ENCODE assay signal across 8 cellular contexts in the genomic region with DNA sequence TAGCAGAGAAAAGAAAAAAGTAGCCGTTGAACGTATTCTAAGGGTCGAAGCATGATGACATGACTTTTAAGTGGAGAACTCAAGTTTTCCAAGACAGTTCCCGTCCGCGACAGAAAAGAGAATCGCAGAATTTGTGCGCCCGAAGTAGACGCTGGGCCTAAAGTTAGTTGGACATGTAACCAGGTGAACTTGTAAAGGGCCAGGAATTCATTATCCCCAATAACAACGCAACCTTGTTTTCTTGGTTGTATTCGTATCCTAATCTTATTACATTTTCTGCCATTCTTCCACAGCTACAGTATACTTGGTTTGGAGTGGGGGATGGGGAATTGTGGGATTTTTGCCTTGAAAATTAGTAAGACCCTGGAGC. TPM values are rescaled to one million over a fixed set of nuclear protein-coding genes. Genes with fewer than 3 reads are reported as not detected.
A peak's percentile ranks its signal among the peaks of the same experiment; 100 is the strongest.
DNase-seq lines count a peak whose midpoint lies in the region; ATAC-seq and TF ChIP-seq lines count a peak whose summit lies in the region.

No MANE protein-coding gene starts in this region.

- H3K4me1 ChIP-seq in left ventricle myocardium inferior (peaks cover 64% of the 10 kb centered on the region), foreskin keratinocyte (peaks cover 41% of the 10 kb centered on the region)

- TF ChIP-seq CTCF in left ventricle myocardium inferior (IDR thresholded peaks at IDR 0.05; ENCODE audit: borderline replicate concordance) (no peak), foreskin keratinocyte (conservative IDR thresholded peaks at IDR 0.05) (no peak)

- H3K36me3 Mint-ChIP-seq in activated CD4-positive, alpha-beta memory T cell treated with anti-CD3 and anti-CD28 coated beads, Interleukin-2, amount 10 ng/mL, durations not matched to agents 7 days and 5 days (ENCODE audit: low read depth) = peaks cover 38% of the 10 kb centered on the region

- H3K27me3 ChIP-seq in left ventricle myocardium inferior (ENCODE audit: low read depth) (no peaks in the 10 kb centered on the region), foreskin keratinocyte (no peaks in the 10 kb centered on the region)

- ATAC-seq in foreskin keratinocyte (no peak), HG02798 (IDR thresholded peaks at IDR 0.05; ENCODE audit: poor library complexity, unreplicated experiment) (no peak)

- H3K27me3 Mint-ChIP-seq in activated CD4-positive, alpha-beta memory T cell treated with anti-CD3 and anti-CD28 coated beads, Interleukin-2, amount 10 ng/mL, durations not matched to agents 7 days and 5 days = peaks cover 3% of the 10 kb centered on the region

- H3K4me3 ChIP-seq in left ventricle myocardium inferior = peak overlapping the region; percentile 96

- H3K4me3 Mint-ChIP-seq in activated CD4-positive, alpha-beta memory T cell treated with anti-CD3 and anti-CD28 coated beads, Interleukin-2, amount 10 ng/mL, durations not matched to agents 7 days and 5 days = peak overlapping the region; percentile 96

- H3K9me3 Mint-ChIP-seq in activated CD4-positive, alpha-beta memory T cell treated with anti-CD3 and anti-CD28 coated beads, Interleukin-2, amount 10 ng/mL, durations not matched to agents 7 days and 5 days = no peaks in the 10 kb centered on the region

- intact Hi-C loops in left ventricle myocardium inferior (cut with micrococcal nuclease) (no loop called here), cardiac septum (cut with DNase I) (no loop called here)

- H3K27ac ChIP-seq in left ventricle myocardium inferior (replicated peaks) = peak overlapping the region; percentile 97
- H3K27ac ChIP-seq in foreskin keratinocyte = peak overlapping the region; percentile 85

- H3K4me1 Mint-ChIP-seq in activated CD4-positive, alpha-beta memory T cell treated with anti-CD3 and anti-CD28 coated beads, Interleukin-2, amount 10 ng/mL, durations not matched to agents 7 days and 5 days = peaks cover 56% of the 10 kb centered on the region

- POLR2A ChIA-PET in activated CD4-positive, alpha-beta memory T cell treated with anti-CD3 and anti-CD28 coated beads, Interleukin-2, amount 10 ng/mL, durations not matched to agents 7 days and 5 days (lab: Charles Lee) = interaction anchor here (0.6 to 2.7 kb wide), 17 partner anchors 8 to 1252 kb away, joined by 3 to 39 read pairs (median 5); a partner anchor contains a TSS

- DNase-seq in left ventricle myocardium inferior = no peak
- DNase-seq in cardiac septum (ENCODE audit: low spot score) = no peak
- DNase-seq in activated CD4-positive, alpha-beta memory T cell treated with anti-CD3 and anti-CD28 coated beads, Interleukin-2, amount 10 ng/mL, durations not matched to agents 7 days and 5 days = peak; percentile 24
- DNase-seq in foreskin keratinocyte = no peak
- DNase-seq in putamen (ENCODE audit: low spot score) = peak; percentile 21
- no peak for DNase-seq in D341Med (ENCODE audit: low spot score)
- no peak for DNase-seq in effector CD8-positive, alpha-beta T cell (lab: John Stamatoyannopoulos, UW)

- H3K36me3 ChIP-seq in left ventricle myocardium inferior = no peaks in the 10 kb centered on the region

- H3K9me3 ChIP-seq in left ventricle myocardium inferior (replicated peaks) = no peaks in the 10 kb centered on the region

- peak overlapping the region; percentile 75 for H3K27ac Mint-ChIP-seq in activated CD4-positive, alpha-beta memory T cell treated with anti-CD3 and anti-CD28 coated beads, Interleukin-2, amount 10 ng/mL, durations not matched to agents 7 days and 5 days

- CTCF ChIA-PET in activated CD4-positive, alpha-beta memory T cell treated with anti-CD3 and anti-CD28 coated beads, Interleukin-2, amount 10 ng/mL, durations not matched to agents 7 days and 5 days (lab: Charles Lee) = interaction anchor here (0.9 to 2.9 kb wide), 6 partner anchors 12 to 390 kb away, joined by 3 to 16 read pairs (median 5); a partner anchor contains a TSS

RNA-seq across cellular contexts. Expression of a gene that starts 0.9 kb away (rescaled TPM):
- total RNA-seq in left ventricle myocardium inferior = 40.1 TPM
- total RNA-seq in cardiac septum = 36.4 TPM
- 10 to 100 TPM; 55.5 to 56.7 TPM for total RNA-seq in activated CD4-positive, alpha-beta memory T cell treated with anti-CD3 and anti-CD28 coated beads, Interleukin-2, amount 10 ng/mL, durations not matched to agents 7 days and 5 days
- total RNA-seq in foreskin keratinocyte = 79.9 and 85.9 TPM in 2 replicates
- polyA plus RNA-seq in foreskin keratinocyte = 10.4 and 11.3 TPM in 2 replicates

Comparison
In these comparisons a context has a peak if more than half of its experiments do, and no peak if none do; other contexts are left out.
1. DNase-seq: peak in activated CD4-positive, alpha-beta memory T cell treated with anti-CD3 and anti-CD28 coated beads, Interleukin-2, amount 10 ng/mL, durations not matched to agents 7 days and 5 days (single experiment) and putamen (single experiment); none in left ventricle myocardium inferior (single experiment), cardiac septum (single experiment), foreskin keratinocyte (0 of 2), D341Med (single experiment) and effector CD8-positive, alpha-beta T cell (single experiment).